24 cellular contexts compared by ENCODE assay signal in genomic region chr17:33908363-33909064, GRCh38.
"Had no signal": no experiment of that assay in that cellular context is flagged by ENCODE, and none has a peak within 500 bp of the region (broad histone marks: within the 10 kb centered on the region; RNA-seq: fewer than 3 reads in every experiment).

No MANE protein-coding gene starts in this region.

- H3K27ac ChIP-seq: hepatocyte, left ventricle myocardium inferior, ovary, right atrium auricular region, skin epidermis, suprapubic skin, thoracic aorta, tibial artery, uterus had no signal

- H3K4me3 Mint-ChIP-seq: mesothelial cell of epicardium; naive B cell; natural killer cell; nephron progenitor cell; stimulated activated naive CD8-positive, alpha-beta T cell treated with anti-CD3 and anti-CD28 coated beads, Interleukin-15, Interleukin-2, amounts not matched to agents 100 ng/mL and 50 ng/mL, for 24 hours; type B pancreatic cell had no signal

- H3K27ac Mint-ChIP-seq: mesothelial cell of epicardium; natural killer cell; nephron progenitor cell; progenitor cell of endocrine pancreas; stimulated activated naive CD8-positive, alpha-beta T cell treated with anti-CD3 and anti-CD28 coated beads, Interleukin-15, Interleukin-2, amounts not matched to agents 100 ng/mL and 50 ng/mL, for 24 hours; type B pancreatic cell had no signal

- H3K9me3 Mint-ChIP-seq: mesothelial cell of epicardium; natural killer cell; nephron progenitor cell; stimulated activated naive CD8-positive, alpha-beta T cell treated with anti-CD3 and anti-CD28 coated beads, Interleukin-15, Interleukin-2, amounts not matched to agents 100 ng/mL and 50 ng/mL, for 24 hours; type B pancreatic cell had no signal

- ATAC-seq: natural killer cell, sciatic nerve had no signal

- DNase-seq: islet precursor cell; left ventricle myocardium inferior; mesendoderm; naive B cell; natural killer cell; nephron progenitor cell; ovary; stimulated activated CD4-positive, alpha-beta T cell treated with anti-CD3 and anti-CD28 coated beads, Interleukin-12 subunit alpha, Interleukin-12 subunit beta, amount 100 ng/mL, for 4 hours; stimulated activated CD4-positive, alpha-beta T cell treated with anti-CD3 and anti-CD28 coated beads, Interleukin-15, amount 100 ng/mL, for 24 hours; stimulated activated CD4-positive, alpha-beta T cell treated with anti-CD3 and anti-CD28 coated beads, Interleukin-2, amount 100 ng/mL, for 24 hours; stimulated activated CD4-positive, alpha-beta T cell treated with anti-CD3 and anti-CD28 coated beads, Interleukin-4, amount 100 ng/mL, for 1 hour; stimulated activated naive CD4-positive, alpha-beta T cell; tibial artery; uterus had no signal

- H3K4me1 Mint-ChIP-seq: mesothelial cell of epicardium, naive B cell had no signal

- H3K27me3 Mint-ChIP-seq: progenitor cell of endocrine pancreas had no signal

- H3K36me3 Mint-ChIP-seq: mesothelial cell of epicardium, naive B cell, natural killer cell, type B pancreatic cell had no signal
